26 cellular contexts compared by ENCODE assay signal in the genomic region with DNA sequence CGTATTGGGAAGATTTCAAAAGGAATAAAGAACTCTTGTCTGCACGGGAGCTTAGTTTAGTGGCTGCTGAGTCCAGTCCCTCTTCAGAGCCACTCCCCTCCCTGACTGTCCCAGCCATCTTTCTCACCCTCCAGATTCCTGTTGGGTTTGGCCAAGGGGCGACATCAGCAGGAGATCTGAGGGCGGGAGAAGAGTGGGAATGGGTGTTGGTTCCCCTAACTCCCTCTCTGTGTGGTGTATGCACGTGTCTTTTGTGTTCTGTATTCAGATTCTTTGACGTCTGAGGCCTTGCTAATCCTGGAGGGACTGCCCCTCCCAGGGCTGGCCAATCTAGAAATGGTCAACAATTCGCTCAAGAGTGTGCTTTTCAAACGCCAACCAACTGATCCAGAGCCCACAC. TPM values are rescaled to one million over a fixed set of nuclear protein-coding genes. Genes with fewer than 3 reads are reported as not detected.
DNase-seq lines count a peak whose midpoint lies in the region; ATAC-seq and TF ChIP-seq lines count a peak whose summit lies in the region.
"Had no signal": no experiment of that assay in that cellular context is flagged by ENCODE, and none has a peak within 500 bp of the region (broad histone marks: within the 10 kb centered on the region; RNA-seq: fewer than 3 reads in every experiment).

No MANE protein-coding gene starts in this region.

- H3K36me3 Mint-ChIP-seq in nephron (ENCODE audit: low read depth), result no peaks in the 10 kb centered on the region

- intact Hi-C loops in vagina (cut with DNase I), result loop anchor here (10.0 kb wide), 1 partner anchor 163 kb away; no protein-coding TSS in a partner anchor
- intact Hi-C loops in posterior cingulate gyrus (cut with DNase I), result no loop called here

- TF ChIP-seq CTCF in fibroblast of the aortic adventitia (IDR thresholded peaks at IDR 0.05; ENCODE audit: insufficient read depth, low read length) (no peak), nephron (IDR thresholded peaks at IDR 0.05; ENCODE audit: unreplicated experiment in 3 of 3) (no peak), vagina (IDR thresholded peaks at IDR 0.05) (no peak)

- no peak overlapping the region for H3K4me3 ChIP-seq in adipocyte (ENCODE audit: low read length)
- H3K4me3 ChIP-seq in fibroblast of the aortic adventitia (ENCODE audit: low read depth, low read length), result no peak overlapping the region
- H3K4me3 ChIP-seq in vagina, result no peak overlapping the region
- H3K4me3 ChIP-seq: A549; BLaER1 treated with 17β-estradiol and CSF1 and Interleukin-3, amounts not matched to agents 10 nM and 100 nM; K562 had no signal

- no peak overlapping the region for H3K4me3 Mint-ChIP-seq in nephron
- H3K4me3 Mint-ChIP-seq: CD4-positive, alpha-beta T cell had no signal

- H3K27ac Mint-ChIP-seq in nephron, result peak overlapping the region in 2 of 3 experiments; percentile 86 to 91
- H3K27ac Mint-ChIP-seq: CD4-positive, alpha-beta T cell had no signal

- ATAC-seq in HG03342 (IDR thresholded peaks at IDR 0.05; ENCODE audit: unreplicated experiment) (no peak), HG03457 (IDR thresholded peaks at IDR 0.05; ENCODE audit: unreplicated experiment) (no peak)
- ATAC-seq: A549, HCT116, HepG2, K562, PC-3 had no signal

- no peaks in the 10 kb centered on the region for H3K9me3 ChIP-seq in adipocyte (ENCODE audit: control insufficient read depth, low read length)
- no peaks in the 10 kb centered on the region for H3K9me3 ChIP-seq in vagina
- H3K9me3 ChIP-seq: A549 had no signal

- DNase-seq in adipocyte (ENCODE audit: low read depth), result no peak
- DNase-seq in fibroblast of the aortic adventitia (ENCODE audit: low read depth), result peak; percentile 58
- peak in 1 of 2 donors; percentile 88 for DNase-seq in vagina (ENCODE audit: extremely low spot score in 2 of 2)
- no peak for DNase-seq in posterior cingulate gyrus
- DNase-seq: AML-193; CD4-positive, alpha-beta T cell; Kasumi-1; NCI-H1092 treated with DMSO at 0.1 percent for 48 hours; NCI-H1436; NCI-H187; NCI-H2171 treated with DMSO at 0.1 percent for 48 hours; NCI-H345; NCI-H510A treated with DMSO at 0.1 percent for 48 hours; NCI-H774; PC-3; SHP77 had no signal

- no peak for TF ChIP-seq POLR2A in vagina (IDR thresholded peaks at IDR 0.05)

- no peaks in the 10 kb centered on the region for H3K27me3 ChIP-seq in adipocyte (replicated peaks; ENCODE audit: control insufficient read depth, insufficient read depth, low read length)
- H3K27me3 ChIP-seq in vagina, result no peaks in the 10 kb centered on the region
- H3K27me3 ChIP-seq: BLaER1 treated with 17β-estradiol and CSF1 and Interleukin-3, amounts not matched to agents 10 nM and 100 nM had no signal

- peak overlapping the region; percentile 6 for H3K27ac ChIP-seq in vagina
- H3K27ac ChIP-seq: A549; BLaER1 treated with 17β-estradiol and CSF1 and Interleukin-3, amounts not matched to agents 10 nM and 100 nM had no signal

- H3K9me3 Mint-ChIP-seq in nephron, result peaks cover 7% of the 10 kb centered on the region

- no peaks in the 10 kb centered on the region for H3K36me3 ChIP-seq in adipocyte (ENCODE audit: control insufficient read depth, insufficient read depth, low read length, severe bottlenecking)
- no peaks in the 10 kb centered on the region for H3K36me3 ChIP-seq in vagina
- H3K36me3 ChIP-seq: BLaER1 treated with 17β-estradiol and CSF1 and Interleukin-3, amounts not matched to agents 10 nM and 100 nM had no signal

- H3K4me1 ChIP-seq in adipocyte (ENCODE audit: control insufficient read depth, insufficient read depth, low read length) (peaks cover 19% of the 10 kb centered on the region), vagina (peaks cover 19% of the 10 kb centered on the region)
- H3K4me1 ChIP-seq: A549; BLaER1 treated with 17β-estradiol and CSF1 and Interleukin-3, amounts not matched to agents 10 nM and 100 nM had no signal

- peak overlapping the region; percentile 43 for H3K9ac ChIP-seq in adipocyte (ENCODE audit: low read length)
- H3K9ac ChIP-seq: BLaER1 treated with 17β-estradiol and CSF1 and Interleukin-3, amounts not matched to agents 10 nM and 100 nM had no signal

- peaks cover 6% of the 10 kb centered on the region for H3K27me3 Mint-ChIP-seq in nephron (ENCODE audit: low read depth)
- H3K27me3 Mint-ChIP-seq: CD4-positive, alpha-beta T cell had no signal

- peaks cover 28% of the 10 kb centered on the region for H3K4me1 Mint-ChIP-seq in nephron

RNA-seq across cellular contexts. Expression of a gene that starts 37.4 kb away (rescaled TPM):
- 12.5 TPM in 1 of 2 replicates, not detected in the other for total RNA-seq in fibroblast of the aortic adventitia (ENCODE audit: low replicate concordance)
- total RNA-seq in vagina, result 2.0 TPM
- total RNA-seq: CD4-positive, alpha-beta T cell; HepG2; HT-29; K562; PC-3; SK-MEL-5 had no signal
